Comparison of ENCODE assay signal across 1 cellular context in genomic region chr14:81275305-81275950, GRCh38.
TF ChIP-seq lines count a peak whose summit lies in the region.

No MANE protein-coding gene starts in this region.

TF ChIP-seq in GM23338, 12 proteins besides CTCF, POLR2A, EP300 and RAD21 (continued from another document):
- no peak for TF ChIP-seq ZNF462 (CRISPR knock-in tag; IDR thresholded peaks at IDR 0.05)
- no peak for TF ChIP-seq EZH2phosphoT487 (IDR thresholded peaks at IDR 0.05; ENCODE audit: unreplicated experiment)
- no peak for TF ChIP-seq ZNF114 (CRISPR knock-in tag; IDR thresholded peaks at IDR 0.05)
- TF ChIP-seq STAT1 (IDR thresholded peaks at IDR 0.05; ENCODE audit: unreplicated experiment): no peak
- TF ChIP-seq JUNB (IDR thresholded peaks at IDR 0.05; ENCODE audit: unreplicated experiment): no peak
- no peak for TF ChIP-seq CREB1 (CRISPR knock-in tag; IDR thresholded peaks at IDR 0.05; ENCODE audit: low read depth)
- TF ChIP-seq ZNF331 (CRISPR knock-in tag; IDR thresholded peaks at IDR 0.05; ENCODE audit: low read depth): no peak
- no peak for TF ChIP-seq NANOG (IDR thresholded peaks at IDR 0.05; ENCODE audit: borderline replicate concordance)
- TF ChIP-seq POLR2AphosphoS5 (IDR thresholded peaks at IDR 0.05; ENCODE audit: low read depth): no peak
- no peak for TF ChIP-seq REST (IDR thresholded peaks at IDR 0.05; ENCODE audit: unreplicated experiment)
TF ChIP-seq in GM23338: peak in this region for 0.
